16 cellular contexts compared by ENCODE assay signal in the genomic region with DNA sequence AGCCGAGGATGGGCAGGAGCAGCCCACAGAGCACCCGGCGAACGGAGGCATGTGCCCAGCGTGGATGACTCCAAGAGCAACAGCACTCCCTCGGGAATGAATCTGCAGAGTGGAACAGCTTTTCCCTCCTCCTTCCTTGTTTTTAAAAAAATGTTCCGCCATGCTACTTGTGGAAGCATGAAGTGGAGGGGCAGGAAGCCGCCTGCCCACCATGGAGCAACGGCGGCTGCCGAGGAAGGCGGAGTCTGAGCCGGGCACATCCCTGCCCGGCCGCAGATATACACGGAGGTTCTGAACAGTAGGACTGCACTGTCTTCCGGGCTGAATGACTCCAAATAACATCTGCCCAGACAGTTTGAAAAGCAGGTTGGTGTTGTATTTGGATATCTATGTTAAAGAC.
"Had no signal": no experiment of that assay in that cellular context is flagged by ENCODE, and none has a peak within 500 bp of the region (broad histone marks: within the 10 kb centered on the region; RNA-seq: fewer than 3 reads in every experiment).

No MANE protein-coding gene starts in this region.

- ATAC-seq: activated CD4-positive, CD25-positive, alpha-beta regulatory T cell treated with anti-CD3 and anti-CD28 coated beads, Interleukin-2, amount 50 U/mL, for 24 hours; activated T-cell treated with anti-CD3 and anti-CD28 coated beads, Interleukin-2, amount 50 U/mL, for 4 hours; left ventricle myocardium superior; stimulated activated naive CD8-positive, alpha-beta T cell treated with anti-CD3 and anti-CD28 coated beads, Interleukin-15, Interleukin-2, amounts not matched to agents 100 U/mL and 50 U/mL, for 24 hours had no signal

- DNase-seq: activated CD4-positive, alpha-beta T cell treated with anti-CD3 and anti-CD28 coated beads, Interleukin-2, amount 10 ng/mL, durations not matched to agents 7 days and 5 days; activated CD8-positive, alpha-beta memory T cell treated with anti-CD3 and anti-CD28 coated beads, Interleukin-2, amount 50 U/mL, for 4 hours; activated naive CD4-positive, alpha-beta T cell treated with anti-CD3 and anti-CD28 coated beads, Interleukin-2, amount 50 U/mL, for 16 hours; activated T-cell treated with anti-CD3 and anti-CD28 coated beads, Interleukin-2, amount 50 U/mL, for 4 hours; aorta; brain microvascular endothelial cell; foreskin melanocyte; glutamatergic neuron; left ventricle myocardium superior; nephron progenitor cell; stimulated activated CD4-positive, alpha-beta T cell treated with anti-CD3 and anti-CD28 coated beads, Interleukin-12 subunit alpha, Interleukin-12 subunit beta, amount 100 ng/mL, for 4 hours; stimulated activated CD4-positive, alpha-beta T cell treated with anti-CD3 and anti-CD28 coated beads, Interleukin-1b, Interleukin-23, amount 100 ng/mL, for 48 hours; stimulated activated naive CD8-positive, alpha-beta T cell treated with anti-CD3 and anti-CD28 coated beads, Interleukin-15, Interleukin-2, amounts not matched to agents 100 U/mL and 50 U/mL, for 24 hours had no signal

- H3K27me3 ChIP-seq: brain microvascular endothelial cell, transverse colon had no signal

- H3K27ac ChIP-seq: brain microvascular endothelial cell, coronary artery, transverse colon had no signal

- H3K36me3 ChIP-seq: brain microvascular endothelial cell, transverse colon had no signal

- H3K4me3 ChIP-seq: coronary artery, transverse colon had no signal

- H3K9me3 ChIP-seq: transverse colon had no signal
